ENCODE assay signal across 8 cellular contexts in genomic region chr3:106609666-106610301, GRCh38.
DNase-seq lines count a peak whose midpoint lies in the region; ATAC-seq and TF ChIP-seq lines count a peak whose summit lies in the region.

No MANE protein-coding gene starts in this region.

- no peak for TF ChIP-seq POLR2A in breast epithelium (IDR thresholded peaks at IDR 0.05)

- intact Hi-C loops in breast epithelium (cut with DNase I; ENCODE audit: low total_unique reads): no loop called here

- peak; percentile 70 for ATAC-seq in HG02973 (IDR thresholded peaks at IDR 0.05; ENCODE audit: unreplicated experiment)

- H3K27ac ChIP-seq in VCaP (peak overlapping the region; percentile 29), breast epithelium (no peak overlapping the region)

- TF ChIP-seq CTCF in VCaP (conservative IDR thresholded peaks at IDR 0.05) (peak; percentile 91), breast epithelium (IDR thresholded peaks at IDR 0.05) (peak; percentile 67 to 84 (median 81))

- H3K4me1 ChIP-seq in breast epithelium: no peaks in the 10 kb centered on the region

- no peaks in the 10 kb centered on the region for H3K27me3 ChIP-seq in breast epithelium

- no peak overlapping the region for H3K4me3 ChIP-seq in breast epithelium

- H3K36me3 ChIP-seq in breast epithelium: no peaks in the 10 kb centered on the region

- peak; percentile 71 for DNase-seq in SIG-M5 treated with dmso at 0.1 percent for 504 hours (lab: John Stamatoyannopoulos, UW; ENCODE audit: unreplicated experiment)
- no peak for DNase-seq in SIG-M5 (lab: John Stamatoyannopoulos, UW)
- DNase-seq in NCI-H2107 treated with DMSO at 0.1 percent for 48 hours (lab: John Stamatoyannopoulos, UW; ENCODE audit: unreplicated experiment): peak; percentile 57
- peak in 1 of 2 donors; percentile 35 for DNase-seq in breast epithelium (ENCODE audit: low spot score in 2 of 2)
- DNase-seq in islet precursor cell: peak; percentile 79
- DNase-seq in stimulated activated CD4-positive, alpha-beta T cell treated with anti-CD3 and anti-CD28 coated beads, Interleukin-1b, Interleukin-23, amount 100 ng/mL, for 48 hours: peak; percentile 69

- no peaks in the 10 kb centered on the region for H3K9me3 ChIP-seq in breast epithelium
